1 cellular context compared by ENCODE assay signal in the genomic region with DNA sequence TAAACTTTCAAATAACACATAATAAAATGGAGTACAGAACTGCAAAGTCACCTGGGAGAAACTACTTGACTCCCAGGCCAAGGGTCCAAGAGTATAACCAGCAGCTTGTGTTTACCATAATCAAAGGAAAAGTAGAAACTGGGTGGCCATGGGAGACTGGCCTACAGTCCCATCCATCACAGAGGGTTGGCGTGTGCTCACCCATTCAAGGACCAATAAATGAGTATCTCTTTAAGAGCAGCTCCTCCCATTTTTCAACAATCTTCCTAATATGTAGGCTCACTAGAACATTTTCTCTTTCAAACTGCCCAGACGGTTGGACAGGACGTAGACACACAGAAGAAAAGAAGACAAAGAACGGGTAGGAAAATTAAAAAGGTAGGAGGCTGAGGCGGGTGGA.
TF ChIP-seq lines count a peak whose summit lies in the region.

A gene (plus strand): TSS at position 302 of the 400 bp plus-strand sequence. CDS start 1,754 bp downstream, outside the sequence.

TF ChIP-seq in SK-N-SH treated with all-trans-retinoic acid at 6 μM for 48 hours, 23 proteins besides CTCF, POLR2A, EP300 and RAD21 (continued from another document):
- TF ChIP-seq, protein P1, sequence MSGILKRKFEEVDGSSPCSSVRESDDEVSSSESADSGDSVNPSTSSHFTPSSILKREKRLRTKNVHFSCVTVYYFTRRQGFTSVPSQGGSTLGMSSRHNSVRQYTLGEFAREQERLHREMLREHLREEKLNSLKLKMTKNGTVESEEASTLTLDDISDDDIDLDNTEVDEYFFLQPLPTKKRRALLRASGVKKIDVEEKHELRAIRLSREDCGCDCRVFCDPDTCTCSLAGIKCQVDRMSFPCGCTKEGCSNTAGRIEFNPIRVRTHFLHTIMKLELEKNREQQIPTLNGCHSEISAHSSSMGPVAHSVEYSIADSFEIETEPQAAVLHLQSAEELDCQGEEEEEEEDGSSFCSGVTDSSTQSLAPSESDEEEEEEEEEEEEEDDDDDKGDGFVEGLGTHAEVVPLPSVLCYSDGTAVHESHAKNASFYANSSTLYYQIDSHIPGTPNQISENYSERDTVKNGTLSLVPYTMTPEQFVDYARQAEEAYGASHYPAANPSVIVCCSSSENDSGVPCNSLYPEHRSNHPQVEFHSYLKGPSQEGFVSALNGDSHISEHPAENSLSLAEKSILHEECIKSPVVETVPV (CRISPR knock-in tag; IDR thresholded peaks at IDR 0.05) = no peak
- TF ChIP-seq PPARA (CRISPR knock-in tag; IDR thresholded peaks at IDR 0.05; ENCODE audit: borderline replicate concordance) (no peak), RARB (CRISPR knock-in tag; IDR thresholded peaks at IDR 0.05) (no peak), ESRRG (CRISPR knock-in tag; IDR thresholded peaks at IDR 0.05) (no peak), ARNTL (CRISPR knock-in tag; IDR thresholded peaks at IDR 0.05; ENCODE audit: borderline replicate concordance, low read depth) (no peak), ZNF70 (CRISPR knock-in tag; IDR thresholded peaks at IDR 0.05) (no peak), ZNF565 (CRISPR knock-in tag; conservative IDR thresholded peaks at IDR 0.05; ENCODE audit: low read depth) (no peak), CSDC2 (CRISPR knock-in tag; IDR thresholded peaks at IDR 0.05) (no peak)
- TF ChIP-seq, protein P2, sequence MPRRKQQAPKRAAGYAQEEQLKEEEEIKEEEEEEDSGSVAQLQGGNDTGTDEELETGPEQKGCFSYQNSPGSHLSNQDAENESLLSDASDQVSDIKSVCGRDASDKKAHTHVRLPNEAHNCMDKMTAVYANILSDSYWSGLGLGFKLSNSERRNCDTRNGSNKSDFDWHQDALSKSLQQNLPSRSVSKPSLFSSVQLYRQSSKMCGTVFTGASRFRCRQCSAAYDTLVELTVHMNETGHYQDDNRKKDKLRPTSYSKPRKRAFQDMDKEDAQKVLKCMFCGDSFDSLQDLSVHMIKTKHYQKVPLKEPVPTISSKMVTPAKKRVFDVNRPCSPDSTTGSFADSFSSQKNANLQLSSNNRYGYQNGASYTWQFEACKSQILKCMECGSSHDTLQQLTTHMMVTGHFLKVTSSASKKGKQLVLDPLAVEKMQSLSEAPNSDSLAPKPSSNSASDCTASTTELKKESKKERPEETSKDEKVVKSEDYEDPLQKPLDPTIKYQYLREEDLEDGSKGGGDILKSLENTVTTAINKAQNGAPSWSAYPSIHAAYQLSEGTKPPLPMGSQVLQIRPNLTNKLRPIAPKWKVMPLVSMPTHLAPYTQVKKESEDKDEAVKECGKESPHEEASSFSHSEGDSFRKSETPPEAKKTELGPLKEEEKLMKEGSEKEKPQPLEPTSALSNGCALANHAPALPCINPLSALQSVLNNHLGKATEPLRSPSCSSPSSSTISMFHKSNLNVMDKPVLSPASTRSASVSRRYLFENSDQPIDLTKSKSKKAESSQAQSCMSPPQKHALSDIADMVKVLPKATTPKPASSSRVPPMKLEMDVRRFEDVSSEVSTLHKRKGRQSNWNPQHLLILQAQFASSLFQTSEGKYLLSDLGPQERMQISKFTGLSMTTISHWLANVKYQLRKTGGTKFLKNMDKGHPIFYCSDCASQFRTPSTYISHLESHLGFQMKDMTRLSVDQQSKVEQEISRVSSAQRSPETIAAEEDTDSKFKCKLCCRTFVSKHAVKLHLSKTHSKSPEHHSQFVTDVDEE (CRISPR knock-in tag; IDR thresholded peaks at IDR 0.05) = no peak
